8 cellular contexts compared by ENCODE assay signal in genomic region chr1:211576717-211577116, GRCh38. TPM values are rescaled to one million over a fixed set of nuclear protein-coding genes. Genes with fewer than 3 reads are reported as not detected.
DNase-seq lines count a peak whose midpoint lies in the region; TF ChIP-seq lines count a peak whose summit lies in the region.

No MANE protein-coding gene starts in this region.

- H3K36me3 Mint-ChIP-seq in IgD-negative memory B cell (peaks cover 5% of the 10 kb centered on the region), chondrocyte (ENCODE audit: low read depth) (peaks cover 12% of the 10 kb centered on the region)

- H3K4me3 ChIP-seq in AG09309 (ENCODE audit: control insufficient read depth, low read depth, low read length) = peak overlapping the region; percentile 90
- H3K4me3 ChIP-seq in muscle layer of duodenum (ENCODE audit: low read depth in 1 of 2, low read length in 2 of 2) = peak overlapping the region; percentile 90 to 99

- no peaks in the 10 kb centered on the region for H3K27me3 Mint-ChIP-seq in IgD-negative memory B cell
- H3K27me3 Mint-ChIP-seq in chondrocyte (ENCODE audit: low read depth) = no peaks in the 10 kb centered on the region

- no peaks in the 10 kb centered on the region for H3K27me3 ChIP-seq in muscle layer of duodenum (ENCODE audit: low read depth, low read length)

- peaks cover 4 to 25% of the 10 kb centered on the region in 2 donors for H3K4me1 ChIP-seq in muscle layer of duodenum (ENCODE audit: control insufficient read depth in 1 of 2, insufficient read depth in 2 of 2, low read length in 2 of 2)

- H3K36me3 ChIP-seq in muscle layer of duodenum (ENCODE audit: control insufficient read depth in 1 of 2, insufficient read depth in 2 of 2, low read length in 2 of 2) = peaks cover 12 to 20% of the 10 kb centered on the region in 2 donors

- H3K27ac ChIP-seq in muscle layer of duodenum (ENCODE audit: low read length) = peak overlapping the region; percentile 76

- H3K27ac Mint-ChIP-seq in IgD-negative memory B cell (peak overlapping the region in 1 of 3 donors; percentile 92), chondrocyte (ENCODE audit: unreplicated experiment) (no peak overlapping the region)

- peaks cover 25 to 32% (median 26%) of the 10 kb centered on the region in 3 donors for H3K4me1 Mint-ChIP-seq in IgD-negative memory B cell
- H3K4me1 Mint-ChIP-seq in chondrocyte (ENCODE audit: low read depth) = peaks cover 56% of the 10 kb centered on the region

- H3K9me3 Mint-ChIP-seq in IgD-negative memory B cell = no peaks in the 10 kb centered on the region
- no peaks in the 10 kb centered on the region for H3K9me3 Mint-ChIP-seq in chondrocyte (ENCODE audit: low read depth)

- DNase-seq in AG09309 (ENCODE audit: low read depth) (no peak), chondrocyte (ENCODE audit: low spot score) (no peak), cerebellar cortex (ENCODE audit: low spot score) (no peak), nucleus accumbens (lab: John Stamatoyannopoulos, UW) (no peak), activated gamma-delta T cell treated with Interleukin-2 at 50 U/mL for 16 hours (no peak), putamen (ENCODE audit: low spot score) (no peak)

- no peak for TF ChIP-seq CTCF in AG09309 (IDR thresholded peaks at IDR 0.05; ENCODE audit: control insufficient read depth, insufficient read depth, low read depth, low read length, missing control alignments)
- no peak for TF ChIP-seq CTCF in chondrocyte (IDR thresholded peaks at IDR 0.05)

- H3K9me3 ChIP-seq in muscle layer of duodenum (ENCODE audit: control insufficient read depth in 1 of 2, low read length in 2 of 2) = no peaks in the 10 kb centered on the region

- H3K4me3 Mint-ChIP-seq in IgD-negative memory B cell (peak overlapping the region; percentile 88 to 98 (median 96)), chondrocyte (ENCODE audit: unreplicated experiment) (peak overlapping the region; percentile 95)

RNA-seq across cellular contexts. Expression of gene SLC30A1, which starts 2.2 kb away (rescaled TPM):
- 2.5 TPM for polyA plus RNA-seq in IgD-negative memory B cell
- total RNA-seq in chondrocyte = 13.9 to 18.3 TPM (median 18.2 TPM) in 3 replicates
